19 cellular contexts compared by ENCODE assay signal in genomic region chr10:70148516-70148915, GRCh38.
"Had no signal": no experiment of that assay in that cellular context is flagged by ENCODE, and none has a peak within 500 bp of the region (broad histone marks: within the 10 kb centered on the region; RNA-seq: fewer than 3 reads in every experiment).

No MANE protein-coding gene starts in this region.

- H3K9me3 ChIP-seq: lower lobe of right lung, tibial nerve, vagina had no signal

- H3K27ac Mint-ChIP-seq: stimulated activated naive B cell treated with anti-CD40 and anti-IgM and Interleukin-4, amounts not matched to agents 10 μg/mL and 1 μg/mL and 100 μg/mL, for 72 hours had no signal

- H3K4me3 Mint-ChIP-seq: stimulated activated naive B cell treated with anti-CD40 and anti-IgM and Interleukin-4, amounts not matched to agents 10 μg/mL and 1 μg/mL and 100 μg/mL, for 72 hours had no signal

- H3K27me3 Mint-ChIP-seq: stimulated activated naive B cell treated with anti-CD40 and anti-IgM and Interleukin-4, amounts not matched to agents 10 μg/mL and 1 μg/mL and 100 μg/mL, for 72 hours had no signal

- FAIRE-seq: islet of Langerhans had no signal

- H3K4me3 ChIP-seq: dorsolateral prefrontal cortex, lower lobe of right lung, tibial nerve, vagina had no signal

- ATAC-seq: activated naive CD4-positive, alpha-beta T cell treated with anti-CD3 and anti-CD28 coated beads, Interleukin-2, amount 50 U/mL, for 72 hours; esophagus mucosa; left colon; lower lobe of right lung; stimulated activated naive B cell treated with anti-CD40 and anti-IgM and Interleukin-4, amounts not matched to agents 10 μg/mL and 1 μg/mL and 100 μg/mL, for 72 hours had no signal

- H3K9me3 Mint-ChIP-seq: activated naive CD4-positive, alpha-beta T cell treated with anti-CD3 and anti-CD28 coated beads, Interleukin-2, amount 50 U/mL, for 72 hours; stimulated activated naive B cell treated with anti-CD40 and anti-IgM and Interleukin-4, amounts not matched to agents 10 μg/mL and 1 μg/mL and 100 μg/mL, for 72 hours had no signal

- DNase-seq: activated CD4-positive, alpha-beta T cell treated with anti-CD3 and anti-CD28 coated beads, Interleukin-2, amount 50 U/mL, for 1 hour; activated CD4-positive, CD25-positive, alpha-beta regulatory T cell; activated T-cell treated with anti-CD3 and anti-CD28 coated beads for 4 hours; amniotic stem cell; brain microvascular endothelial cell; dorsolateral prefrontal cortex; left colon; lower lobe of right lung; posterior cingulate gyrus; retina; stimulated activated CD4-positive, alpha-beta T cell treated with anti-CD3 and anti-CD28 coated beads, Interleukin-2, amount 100 ng/mL, for 48 hours; stimulated activated naive B cell treated with anti-CD40 and anti-IgM and Interleukin-4, amounts not matched to agents 10 μg/mL and 1 μg/mL and 100 μg/mL, for 72 hours; substantia nigra; T-helper 2 cell had no signal

- H3K27ac ChIP-seq: brain microvascular endothelial cell, lower lobe of right lung, tibial nerve, vagina had no signal

- H3K27me3 ChIP-seq: brain microvascular endothelial cell, dorsolateral prefrontal cortex, tibial nerve, vagina had no signal
